18 cellular contexts compared by ENCODE assay signal in genomic region chr1:178048883-178049282, GRCh38. TPM values are rescaled to one million over a fixed set of nuclear protein-coding genes. Genes with fewer than 3 reads are reported as not detected.
DNase-seq lines count a peak whose midpoint lies in the region; ATAC-seq, FAIRE-seq and TF ChIP-seq lines count a peak whose summit lies in the region.
"Had no signal": no experiment of that assay in that cellular context is flagged by ENCODE, and none has a peak within 500 bp of the region (broad histone marks: within the 10 kb centered on the region; RNA-seq: fewer than 3 reads in every experiment).

No MANE protein-coding gene starts in this region.

- H3K4me3 ChIP-seq in HepG2 (replicated peaks in 1 of 3; ENCODE audit: insufficient read depth in 1 of 3, low read depth in 2 of 3, low read length in 3 of 3) (no peak overlapping the region), right lobe of liver (no peak overlapping the region), K562 (no peak overlapping the region)
- H3K4me3 ChIP-seq: HAP-1 had no signal

- FAIRE-seq in HepG2 (lab: Jason Lieb, UNC) (no peak), K562 (lab: Jason Lieb, UNC) (no peak)
- FAIRE-seq: HTR-8/SVneo had no signal

- POLR2A ChIA-PET in HepG2 (lab: Yijun Ruan, JAX) (interaction anchor here (1.2 to 7.6 kb wide), 2 partner anchors 9 to 11 kb away, joined by 3 to 58 read pairs; no protein-coding TSS in a partner anchor), K562 (lab: Yijun Ruan, JAX) (interaction anchor here (0.5 kb wide), 1 partner anchor 9 kb away, joined by 3 read pairs; no protein-coding TSS in a partner anchor)

- intact Hi-C loops in HepG2 (cut with micrococcal nuclease; ENCODE audit: unreplicated experiment), result no loop called here
- intact Hi-C loops in right lobe of liver (cut with DNase I), result no loop called here
- intact Hi-C loops in K562 (cut with micrococcal nuclease), result no loop called here

- H4K20me1 ChIP-seq in HepG2 (ENCODE audit: insufficient read depth, low read length), result no peaks in the 10 kb centered on the region
- H4K20me1 ChIP-seq in K562 (replicated peaks; ENCODE audit: control insufficient read depth, insufficient read depth, low read length), result no peaks in the 10 kb centered on the region

- H3K27ac ChIP-seq in HepG2 (ENCODE audit: extremely low read length, insufficient read depth, low read length), result no peak overlapping the region
- H3K27ac ChIP-seq in right lobe of liver, result no peak overlapping the region
- H3K27ac ChIP-seq in K562 (ENCODE audit: extremely low read depth, low read depth, low read length), result no peak overlapping the region
- H3K27ac ChIP-seq in foreskin keratinocyte, result no peak overlapping the region

- in situ Hi-C loops in HepG2 (cut with HindIII; ENCODE audit: extremely low pct_ligation_motif_present, low pct_unique_long_range_greater_than_20kb) (no loop called here), K562 (cut with MboI) (no loop called here)

- H3K9me1 ChIP-seq in K562 (ENCODE audit: control insufficient read depth, insufficient read depth, low read length), result no peaks in the 10 kb centered on the region

- H2AFZ ChIP-seq in HepG2 (ENCODE audit: low read length) (no peak overlapping the region), K562 (ENCODE audit: low read depth, low read length) (no peak overlapping the region)

- BruUV-seq in HepG2 (replicated peaks; lab: Mats Ljungman, UMichigan) (no TSS peak), K562 (replicated peaks; lab: Mats Ljungman, UMichigan) (no TSS peak)

- H3K36me3 ChIP-seq in HepG2 (replicated peaks in 1 of 2; ENCODE audit: control insufficient read depth in 1 of 2, insufficient read depth in 2 of 2, low read length in 2 of 2) (no peaks in the 10 kb centered on the region), right lobe of liver (no peaks in the 10 kb centered on the region), K562 (ENCODE audit: control insufficient read depth, insufficient read depth, low read length) (no peaks in the 10 kb centered on the region)
- H3K36me3 ChIP-seq: HAP-1 had no signal

- H3K27me3 ChIP-seq in HepG2 (ENCODE audit: control insufficient read depth in 1 of 2, insufficient read depth in 2 of 2, low read length in 2 of 2) (no peaks in the 10 kb centered on the region), right lobe of liver (no peaks in the 10 kb centered on the region), K562 (ENCODE audit: control insufficient read depth in 2 of 2, insufficient read depth in 2 of 2, low read length in 2 of 2) (no peaks in the 10 kb centered on the region), foreskin keratinocyte (no peaks in the 10 kb centered on the region)

- H3K9ac ChIP-seq in HepG2 (ENCODE audit: insufficient read depth, low read depth, low read length), result no peak overlapping the region
- no peak overlapping the region for H3K9ac ChIP-seq in K562 (ENCODE audit: insufficient read depth in 1 of 2, low read depth in 2 of 2, low read length in 2 of 2)

- CTCF ChIA-PET in HepG2 (lab: Yijun Ruan, JAX; ENCODE audit: low intra/inter-chr PET ratio, low total read pairs) (no interaction called here), K562 (lab: Yijun Ruan, JAX; ENCODE audit: low intra/inter-chr PET ratio) (no interaction called here)

- no peaks in the 10 kb centered on the region for H3K79me2 ChIP-seq in HepG2 (ENCODE audit: insufficient read depth, low read length)
- no peaks in the 10 kb centered on the region for H3K79me2 ChIP-seq in K562 (ENCODE audit: control insufficient read depth, insufficient read depth, low read length)

- TF ChIP-seq EP300 in HepG2 (IDR thresholded peaks at IDR 0.05; ENCODE audit: low read depth in 2 of 2, low read length in 2 of 2), result no peak
- TF ChIP-seq EP300 in HepG2 (CRISPR knock-in tag; IDR thresholded peaks at IDR 0.05; ENCODE audit: borderline replicate concordance), result no peak
- no peak for TF ChIP-seq EP300 in K562 (IDR thresholded peaks at IDR 0.05; ENCODE audit: low read length)

- DNase-seq in HepG2 (ENCODE audit: low spot score), result no peak
- no peak for DNase-seq in right lobe of liver
- no peak for DNase-seq in K562 (ENCODE audit: extremely low read depth in 1 of 4, low spot score in 3 of 4)
- DNase-seq in foreskin keratinocyte, result peak in 1 of 2 donors; percentile 61
- no peak for DNase-seq in 8988T
- no peak for DNase-seq in NCI-H1930 (lab: John Stamatoyannopoulos, UW)
- DNase-seq: ACHN, AML-193, DMS79, NCI-H1694, NCI-H2081 treated with DMSO at 0.1 percent for 48 hours, NCI-H446, NCI-H526, SHP77, SW 1271 had no signal

- ATAC-seq in HepG2, result no peak
- ATAC-seq in right lobe of liver, result no peak
- ATAC-seq in K562, result no peak
- ATAC-seq in foreskin keratinocyte, result peak; percentile 51
- ATAC-seq in GM18858 (IDR thresholded peaks at IDR 0.05; ENCODE audit: unreplicated experiment), result no peak

- H3K4me2 ChIP-seq in HepG2 (ENCODE audit: low read depth, low read length), result no peak overlapping the region
- no peak overlapping the region for H3K4me2 ChIP-seq in K562 (ENCODE audit: insufficient read depth, low read length)

- TF ChIP-seq RAD21 in HepG2 (CRISPR knock-in tag; IDR thresholded peaks at IDR 0.05) (no peak), K562 (CRISPR knock-in tag; conservative IDR thresholded peaks at IDR 0.05 in 1 of 2, IDR thresholded peaks at IDR 0.05 in 1 of 2) (no peak)

- TF ChIP-seq CTCF in HepG2 (CRISPR knock-in tag; IDR thresholded peaks at IDR 0.05) (no peak), right lobe of liver (IDR thresholded peaks at IDR 0.05) (no peak), K562 (IDR thresholded peaks at IDR 0.05 in 2 of 3, conservative IDR thresholded peaks at IDR 0.05 in 1 of 3; ENCODE audit: insufficient read depth in 2 of 3, low read depth in 1 of 3, low read length in 3 of 3) (no peak), foreskin keratinocyte (conservative IDR thresholded peaks at IDR 0.05) (no peak)

- no peak for TF ChIP-seq POLR2A in HepG2 (IDR thresholded peaks at IDR 0.05; ENCODE audit: insufficient read depth in 1 of 2, low read depth in 2 of 2, low read length in 2 of 2)
- no peak for TF ChIP-seq POLR2A in right lobe of liver (IDR thresholded peaks at IDR 0.05)
- TF ChIP-seq POLR2A in K562 (conservative IDR thresholded peaks at IDR 0.05), result no peak

- no peaks in the 10 kb centered on the region for H3K9me3 ChIP-seq in HepG2 (ENCODE audit: low read length)
- no peaks in the 10 kb centered on the region for H3K9me3 ChIP-seq in right lobe of liver
- no peaks in the 10 kb centered on the region for H3K9me3 ChIP-seq in K562 (replicated peaks; ENCODE audit: control insufficient read depth, insufficient read depth, low read depth, low read length)
- H3K9me3 ChIP-seq: HAP-1 had no signal

- H3K4me1 ChIP-seq in HepG2 (ENCODE audit: insufficient read depth, low read length), result peaks cover 75% of the 10 kb centered on the region
- peaks cover 0 to 15% (median 6%) of the 10 kb centered on the region in 4 donors for H3K4me1 ChIP-seq in right lobe of liver
- no peaks in the 10 kb centered on the region for H3K4me1 ChIP-seq in K562 (replicated peaks in 1 of 2; ENCODE audit: control insufficient read depth in 2 of 2, insufficient read depth in 2 of 2, low read length in 2 of 2)
- peaks cover 23% of the 10 kb centered on the region for H3K4me1 ChIP-seq in foreskin keratinocyte

RNA-seq across cellular contexts. Expression of gene RASAL2, which starts 45.0 kb away (rescaled TPM):
- total RNA-seq in HepG2 (2016; rRNA removed; fragmentation: Illumina TruSeq; extraction: Trizol) (5.4 and 6.4 TPM in 2 replicates), right lobe of liver (1 to 10 TPM; 3.6 to 6.0 (median 5.2) TPM), K562 (2014; rRNA removed) (0.27 and 0.69 TPM in 2 replicates), K562 (2014; rRNA removed; fragmentation: Illumina TruSeq; extraction: Trizol) (0.80 and 0.91 TPM in 2 replicates), K562 (2015; rRNA removed; fragmentation: Illumina TruSeq; extraction: Trizol) (0.62 and 0.79 TPM in 2 replicates), K562 (2021) (1.0 and 1.3 TPM in 2 replicates), foreskin keratinocyte (32.8 and 40.4 TPM in 2 replicates)
- 1.5 and 1.8 TPM in 2 replicates for total RNA-seq in HepG2 (2016; cell fraction: cytosol; rRNA removed; fragmentation: Illumina TruSeq; extraction: Trizol; ENCODE audit: low read depth)
- 5.2 and 6.3 TPM in 2 replicates for total RNA-seq in HepG2 (2016; cell fraction: insoluble cytoplasmic fraction; rRNA removed; fragmentation: Illumina TruSeq; extraction: Trizol)
- total RNA-seq in HepG2 (2016; cell fraction: membrane; rRNA removed; fragmentation: Illumina TruSeq; extraction: Trizol), result 1.9 and 2.0 TPM in 2 replicates
- 9.0 and 10.9 TPM in 2 replicates for total RNA-seq in HepG2 (2016; cell fraction: nucleus; rRNA removed; fragmentation: Illumina TruSeq; extraction: Trizol)
- polyA plus RNA-seq in HepG2 (2011; rRNA removed) (4.6 and 5.9 TPM in 2 replicates), K562 (2011; rRNA removed) (0.16 and 0.57 TPM in 2 replicates), K562 (2014; fragmentation: Illumina TruSeq; extraction: Trizol) (0.58 and 0.70 TPM in 2 replicates), K562 (2014; fragmentation: Nextera tagmentation; extraction: Ambion mirVana) (under 1 TPM; 0.13 to 0.17 TPM), K562 (2014; rRNA removed) (0.46 and 0.88 TPM in 2 replicates), foreskin keratinocyte (4.5 and 4.9 TPM in 2 replicates)
- polyA plus RNA-seq in HepG2 (2011; cell fraction: cytosol; rRNA removed), result 3.1 and 3.2 TPM in 2 replicates
- 13.0 and 15.7 TPM in 2 replicates for polyA plus RNA-seq in HepG2 (2011; cell fraction: nucleus; rRNA removed)
- polyA plus RNA-seq in HepG2 (2012), result 3.0 and 3.2 TPM in 2 replicates
- 0.06 and 0.07 TPM in 2 replicates for polyA plus RNA-seq in HepG2 (2016; cell fraction: cytosol; fragmentation: Illumina TruSeq; extraction: Trizol; ENCODE audit: low read depth)
- 4.1 and 4.5 TPM in 2 replicates for polyA plus RNA-seq in HepG2 (2016; cell fraction: insoluble cytoplasmic fraction; fragmentation: Illumina TruSeq; extraction: Trizol; ENCODE audit: low read depth)
- 0.26 and 0.38 TPM in 2 replicates for polyA plus RNA-seq in HepG2 (2016; cell fraction: membrane; fragmentation: Illumina TruSeq; extraction: Trizol; ENCODE audit: low read depth)
- polyA plus RNA-seq in HepG2 (2016; cell fraction: nucleus; fragmentation: Illumina TruSeq; extraction: Trizol; ENCODE audit: insufficient read depth, low read depth), result 8.1 and 9.7 TPM in 2 replicates
- 15.5 and 36.8 TPM in 2 replicates for polyA minus RNA-seq in HepG2 (2011; rRNA and poly(A)+ RNA removed; ENCODE audit: low replicate concordance)
- 6.7 and 8.0 TPM in 2 replicates for polyA minus RNA-seq in HepG2 (2011; cell fraction: cytosol; rRNA and poly(A)+ RNA removed)
- 34.3 and 40.3 TPM in 2 replicates for polyA minus RNA-seq in HepG2 (2011; cell fraction: nucleus; rRNA and poly(A)+ RNA removed)
- 1.2 and 4.8 TPM in 2 replicates for total RNA-seq in K562 (2011; cell fraction: chromatin; rRNA removed; ENCODE audit: low replicate concordance)
- total RNA-seq in K562 (2011; cell fraction: nucleolus; rRNA removed), result 0.67 and 1.7 TPM in 2 replicates
- total RNA-seq in K562 (2011; cell fraction: nucleoplasm; rRNA removed), result 1.5 and 2.7 TPM in 2 replicates
- 0.24 and 0.78 TPM in 2 replicates for polyA plus RNA-seq in K562 (2011; cell fraction: cytosol; rRNA removed)
- polyA plus RNA-seq in K562 (2011; cell fraction: nucleus; rRNA removed), result 0.48 and 1.7 TPM in 2 replicates
- polyA plus RNA-seq in K562 (2012), result 0.44 and 0.53 TPM in 2 replicates
- 0.54 and 2.5 TPM in 2 replicates for polyA minus RNA-seq in K562 (2011; rRNA and poly(A)+ RNA removed)
- polyA minus RNA-seq in K562 (2011; cell fraction: cytosol; rRNA and poly(A)+ RNA removed), result 0.82 and 1.0 TPM in 2 replicates
- 0.89 and 2.3 TPM in 2 replicates for polyA minus RNA-seq in K562 (2011; cell fraction: nucleus; rRNA and poly(A)+ RNA removed)

Comparison
In these comparisons a context has a peak if more than half of its experiments do, and no peak if none do; other contexts are left out.
1. Of the 241 proteins assayed by ChIP-seq in both HepG2 and K562: peak only in HepG2: none; only in K562: CEBPB; in both: none; in neither: 240.